ENCODE assay signal across 1 cellular context in genomic region chr20:61585764-61586163, GRCh38.
TF ChIP-seq lines count a peak whose summit lies in the region.

No MANE protein-coding gene starts in this region.

TF ChIP-seq in HepG2, 621 proteins besides CTCF, POLR2A, EP300 and RAD21 (continued from another document and continues in another):
- TF ChIP-seq AHDC1 (CRISPR knock-in tag; IDR thresholded peaks at IDR 0.05; ENCODE audit: borderline replicate concordance) (no peak), ZNF207 (IDR thresholded peaks at IDR 0.05; ENCODE audit: borderline replicate concordance) (peak; percentile 11; the same call in 1 of the 2 replicates), ZNF503 (CRISPR knock-in tag; IDR thresholded peaks at IDR 0.05) (no peak), NCOA2 (CRISPR knock-in tag; IDR thresholded peaks at IDR 0.05) (no peak), ZNF24 (IDR thresholded peaks at IDR 0.05) (no peak), ZNF234 (CRISPR knock-in tag; conservative IDR thresholded peaks at IDR 0.05) (no peak), FOXK2 (IDR thresholded peaks at IDR 0.05) (peak; percentile 20; the same call in 1 of the 2 replicates), KAT8 (CRISPR knock-in tag; IDR thresholded peaks at IDR 0.05) (no peak), ZNF780A (CRISPR knock-in tag; IDR thresholded peaks at IDR 0.05) (no peak), ZNF280D (CRISPR knock-in tag; IDR thresholded peaks at IDR 0.05) (no peak), LCORL (IDR thresholded peaks at IDR 0.05) (peak; percentile 41; the same call in 1 of the 2 replicates), LCORL (CRISPR knock-in tag; IDR thresholded peaks at IDR 0.05) (no peak), GLI4 (CRISPR knock-in tag; IDR thresholded peaks at IDR 0.05; ENCODE audit: borderline replicate concordance) (no peak), IKZF1 (IDR thresholded peaks at IDR 0.05) (peak; percentile 92), ZNF577 (CRISPR knock-in tag; IDR thresholded peaks at IDR 0.05; ENCODE audit: borderline replicate concordance, low read depth) (no peak), RAD51 (IDR thresholded peaks at IDR 0.05; ENCODE audit: borderline replicate concordance) (peak; percentile 33; the same call in 1 of the 2 replicates), ATM (IDR thresholded peaks at IDR 0.05; ENCODE audit: borderline replicate concordance) (peak; percentile 33; the same call in 1 of the 2 replicates), ZBTB40 (IDR thresholded peaks at IDR 0.05) (no peak; the same call in 1 of the 2 replicates), ZBTB40 (CRISPR knock-in tag; IDR thresholded peaks at IDR 0.05) (no peak), NFRKB (IDR thresholded peaks at IDR 0.05) (0 out of 2 replicates have a peak, but pooled peaks have one; percentile 8), ZNF160 (CRISPR knock-in tag; IDR thresholded peaks at IDR 0.05) (no peak), ZNF800 (CRISPR knock-in tag; IDR thresholded peaks at IDR 0.05) (no peak), ZSCAN9 (CRISPR knock-in tag; IDR thresholded peaks at IDR 0.05; ENCODE audit: borderline replicate concordance) (no peak), ZNF337 (CRISPR knock-in tag; IDR thresholded peaks at IDR 0.05; ENCODE audit: borderline replicate concordance, low read depth) (no peak), U2AF1 (optimal IDR thresholded peaks at IDR 0.05; ENCODE audit: low read depth, low read length) (no peak), FOXA1 (IDR thresholded peaks at IDR 0.05) (peak; percentile 37; the same call in 1 of the 2 replicates), FOXA1 (CRISPR knock-in tag; IDR thresholded peaks at IDR 0.05) (no peak), ATF7 (IDR thresholded peaks at IDR 0.05) (peak; percentile 55), ATF7 (CRISPR knock-in tag; IDR thresholded peaks at IDR 0.05) (no peak), RNF219 (CRISPR knock-in tag; IDR thresholded peaks at IDR 0.05) (no peak), CREB1 (IDR thresholded peaks at IDR 0.05) (peak; percentile 97), CREB1 (CRISPR knock-in tag; IDR thresholded peaks at IDR 0.05) (no peak), ZNF501 (CRISPR knock-in tag; IDR thresholded peaks at IDR 0.05) (no peak), HNRNPLL (IDR thresholded peaks at IDR 0.05; ENCODE audit: low read depth, low read length, poor library complexity, severe bottlenecking) (no peak), NAIF1 (CRISPR knock-in tag; IDR thresholded peaks at IDR 0.05; ENCODE audit: borderline replicate concordance) (no peak), PAF1 (CRISPR knock-in tag; IDR thresholded peaks at IDR 0.05) (no peak), TGIF2 (CRISPR knock-in tag; IDR thresholded peaks at IDR 0.05) (no peak)
